8 cellular contexts compared by ENCODE assay signal in genomic region chr9:127561491-127562270, GRCh38. TPM values are rescaled to one million over a fixed set of nuclear protein-coding genes. Genes with fewer than 3 reads are reported as not detected.
DNase-seq lines count a peak whose midpoint lies in the region; ATAC-seq and TF ChIP-seq lines count a peak whose summit lies in the region.

No MANE protein-coding gene starts in this region.

- dilution Hi-C loops in IMR-90 (cut with HindIII; ENCODE audit: low sequenced_read_pairs, unreplicated experiment): no loop called here

- H3K9me3 ChIP-seq in IMR-90 (ENCODE audit: control insufficient read depth, insufficient read depth, low read length): no peaks in the 10 kb centered on the region
- H3K9me3 ChIP-seq in heart right ventricle: no peaks in the 10 kb centered on the region
- H3K9me3 ChIP-seq in skeletal muscle satellite cell (replicated peaks; ENCODE audit: low read length): no peaks in the 10 kb centered on the region

- H3K14ac ChIP-seq in IMR-90 (replicated peaks; ENCODE audit: low read depth, low read length): peak overlapping the region; percentile 98

- no peaks in the 10 kb centered on the region for H3K9me3 Mint-ChIP-seq in activated naive CD4-positive, alpha-beta T cell treated with anti-CD3 and anti-CD28 coated beads, Interleukin-2, amount 50 U/mL, for 72 hours

- TF ChIP-seq CTCF in IMR-90 (conservative IDR thresholded peaks at IDR 0.05; ENCODE audit: low read depth, low read length): no peak
- TF ChIP-seq CTCF in heart right ventricle (IDR thresholded peaks at IDR 0.05): no peak

- peak overlapping the region; percentile 72 to 91 for H4K8ac ChIP-seq in IMR-90 (ENCODE audit: low read depth in 2 of 2, low read length in 2 of 2)

- H2BK5ac ChIP-seq in IMR-90 (ENCODE audit: low read depth, low read length, poor library complexity, severe bottlenecking): peak overlapping the region; percentile 94

- peaks cover 6 to 61% of the 10 kb centered on the region in 2 experiments for H3K79me1 ChIP-seq in IMR-90 (ENCODE audit: low read depth in 1 of 2, low read length in 2 of 2)

- intact Hi-C loops in IMR-90 (cut with micrococcal nuclease) (loop anchor here (2.0 kb wide), 1 partner anchor 41 kb away; no protein-coding TSS in a partner anchor), heart right ventricle (cut with DNase I) (loop anchor here in 1 of 10 donors (5.0 kb wide), 1 partner anchor 39 kb away; no protein-coding TSS in a partner anchor)

- peak overlapping the region; percentile 88 for H3K56ac ChIP-seq in IMR-90 (ENCODE audit: extremely low read depth, insufficient read depth, low read length)

- no CpG with 5 or more reads among the region's 16 CpGs for WGBS in IMR-90 (ENCODE audit: extremely low coverage in 2 of 2, insufficient read length in 1 of 2), 2 experiments
- WGBS in heart right ventricle, 2 donors: 38 to 53% methylated on average over 16 of the region's 16 CpGs

- peak overlapping the region; percentile 83 for H3K18ac ChIP-seq in IMR-90 (ENCODE audit: low read depth, low read length)

- peak overlapping the region; percentile 94 for H2AK9ac ChIP-seq in IMR-90 (replicated peaks; ENCODE audit: low read depth, low read length, poor library complexity)

- H3K4me3 ChIP-seq in ACC112 (ENCODE audit: low read depth, low read length) (peak overlapping the region; percentile 46), IMR-90 (ENCODE audit: insufficient read depth, low read depth, low read length) (no peak overlapping the region), heart right ventricle (peak overlapping the region in 1 of 10 donors; percentile 7), skeletal muscle satellite cell (ENCODE audit: low read length) (peak overlapping the region; percentile 62)

- H3K27ac ChIP-seq in ACC112 (ENCODE audit: low read depth, low read length): peak overlapping the region; percentile 90
- peak overlapping the region; percentile 89 for H3K27ac ChIP-seq in IMR-90 (ENCODE audit: insufficient read depth, low read length)
- peak overlapping the region in 9 of 10 donors; percentile 46 to 90 (median 83) for H3K27ac ChIP-seq in heart right ventricle

- peak; percentile 99 for DNase-seq in IMR-90
- DNase-seq in activated naive CD4-positive, alpha-beta T cell treated with anti-CD3 and anti-CD28 coated beads, Interleukin-2, amount 50 U/mL, for 72 hours (ENCODE audit: low spot score in 2 of 2): no peak
- peak; percentile 72 to 78 for DNase-seq in heart right ventricle
- no peak for DNase-seq in GF-D8 (lab: John Stamatoyannopoulos, UW)
- DNase-seq in NCI-H146 treated with DMSO at 0.1 percent for 48 hours (lab: John Stamatoyannopoulos, UW; ENCODE audit: unreplicated experiment): no peak
- DNase-seq in NCI-H1092 (lab: John Stamatoyannopoulos, UW): no peak

- peak overlapping the region; percentile 96 for H4K91ac ChIP-seq in IMR-90 (ENCODE audit: insufficient read depth, low read depth, low read length)

- ATAC-seq in IMR-90 (ENCODE audit: low read depth) (peak; percentile 83), heart right ventricle (peak; percentile 54 to 85 (median 78))
- ATAC-seq in activated naive CD4-positive, alpha-beta T cell treated with anti-CD3 and anti-CD28 coated beads, Interleukin-2, amount 50 U/mL, for 72 hours: peak; percentile 41 to 86

- H3K79me2 ChIP-seq in ACC112 (ENCODE audit: control insufficient read depth, insufficient read depth, low read length, unreplicated experiment): peaks cover 94% of the 10 kb centered on the region

- in situ Hi-C loops in IMR-90 (cut with MboI; ENCODE audit: low sequenced_read_pairs): no loop called here

- H3K9ac ChIP-seq in IMR-90 (ENCODE audit: low read depth, low read length): peak overlapping the region; percentile 65
- peak overlapping the region; percentile 71 for H3K9ac ChIP-seq in skeletal muscle satellite cell (ENCODE audit: low read depth, low read length)

- BruUV-seq in IMR-90 (replicated peaks; lab: Mats Ljungman, UMichigan): no TSS peak

- peak overlapping the region; percentile 99 for H3K4ac ChIP-seq in IMR-90 (ENCODE audit: low read depth, low read length)

- POLR2A ChIA-PET in IMR-90 (lab: Charles Lee; ENCODE audit: unreplicated experiment): interaction anchor here (0.6 to 1.4 kb wide), 4 partner anchors 9 to 40 kb away, joined by 3 to 4 read pairs (median 4); no protein-coding TSS in a partner anchor

- H2BK120ac ChIP-seq in IMR-90 (ENCODE audit: low read depth, low read length): peak overlapping the region; percentile 97

- H3K4me2 ChIP-seq in IMR-90 (ENCODE audit: low read depth, low read length) (peak overlapping the region; percentile 34), skeletal muscle satellite cell (ENCODE audit: low read length) (peak overlapping the region; percentile 80)

- peak overlapping the region; percentile 92 for H2BK20ac ChIP-seq in IMR-90 (ENCODE audit: low read depth, low read length)

- peaks cover 18% of the 10 kb centered on the region; the same call in 1 of the 2 replicates for H3K36me3 ChIP-seq in ACC112 (ENCODE audit: insufficient read depth, low read length)
- peaks cover 51% of the 10 kb centered on the region for H3K36me3 ChIP-seq in IMR-90 (ENCODE audit: control insufficient read depth, insufficient read depth, low read length)
- H3K36me3 ChIP-seq in heart right ventricle: peaks cover 0 to 54% (median 0%) of the 10 kb centered on the region in 9 donors
- H3K36me3 ChIP-seq in skeletal muscle satellite cell (ENCODE audit: insufficient read depth, low read length): peaks cover 72% of the 10 kb centered on the region

- H3K27ac Mint-ChIP-seq in activated naive CD4-positive, alpha-beta T cell treated with anti-CD3 and anti-CD28 coated beads, Interleukin-2, amount 50 U/mL, for 72 hours: peak overlapping the region in 1 of 2 donors; percentile 67

- TF ChIP-seq POLR2A in IMR-90 (IDR thresholded peaks at IDR 0.05; ENCODE audit: low read depth, low read length): peak; percentile 44; the same call in 1 of the 2 replicates

- H3K4me1 ChIP-seq in ACC112 (ENCODE audit: control insufficient read depth, insufficient read depth, low read length, unreplicated experiment): peaks cover 95% of the 10 kb centered on the region
- H3K4me1 ChIP-seq in IMR-90 (ENCODE audit: control insufficient read depth, insufficient read depth, low read length): peaks cover 65% of the 10 kb centered on the region
- peaks cover 35 to 93% (median 78%) of the 10 kb centered on the region in 9 donors for H3K4me1 ChIP-seq in heart right ventricle
- H3K4me1 ChIP-seq in skeletal muscle satellite cell (ENCODE audit: control insufficient read depth, insufficient read depth, low read length): peaks cover 92% of the 10 kb centered on the region

- H3K36me3 Mint-ChIP-seq in activated naive CD4-positive, alpha-beta T cell treated with anti-CD3 and anti-CD28 coated beads, Interleukin-2, amount 50 U/mL, for 72 hours: no peaks in the 10 kb centered on the region

- peak overlapping the region; percentile 97 for H2AK5ac ChIP-seq in IMR-90 (ENCODE audit: low read depth, low read length)

- peak; percentile 22 for TF ChIP-seq RAD21 in IMR-90 (IDR thresholded peaks at IDR 0.05; ENCODE audit: low read length)

- no peak overlapping the region for H2AFZ ChIP-seq in ACC112 (ENCODE audit: low read length, unreplicated experiment)
- H2AFZ ChIP-seq in IMR-90 (replicated peaks; ENCODE audit: low read length, poor library complexity): peak overlapping the region; percentile 59

- H2BK15ac ChIP-seq in IMR-90 (ENCODE audit: low read depth, low read length): peak overlapping the region; percentile 91

- peaks cover 87% of the 10 kb centered on the region for H4K20me1 ChIP-seq in IMR-90 (ENCODE audit: insufficient read depth, low read length)

- H3K27me3 ChIP-seq in ACC112 (ENCODE audit: insufficient read depth, low read length) (no peaks in the 10 kb centered on the region), IMR-90 (ENCODE audit: control insufficient read depth, insufficient read depth, low read length) (no peaks in the 10 kb centered on the region), heart right ventricle (no peaks in the 10 kb centered on the region), skeletal muscle satellite cell (ENCODE audit: control insufficient read depth, insufficient read depth, low read length) (no peaks in the 10 kb centered on the region)

- CTCF ChIA-PET in IMR-90 (lab: Yijun Ruan, JAX): no interaction called here

- peak overlapping the region; percentile 98 for H3K23ac ChIP-seq in IMR-90 (ENCODE audit: low read depth, low read length)

- H4K5ac ChIP-seq in IMR-90 (ENCODE audit: low read depth, low read length): peak overlapping the region; percentile 68

- peaks cover 37% of the 10 kb centered on the region for H3K9me1 ChIP-seq in IMR-90 (ENCODE audit: insufficient read depth, low read length)

TF ChIP-seq in IMR-90, 13 proteins besides CTCF, POLR2A, EP300 and RAD21 (continues in another document):
- TF ChIP-seq NFE2L2 (IDR thresholded peaks at IDR 0.05; ENCODE audit: low read depth, low read length) (peak; percentile 51), MXI1 (IDR thresholded peaks at IDR 0.05; ENCODE audit: borderline replicate concordance, low read depth, low read length) (no peak; the same call in 1 of the 2 replicates), CHD1 (IDR thresholded peaks at IDR 0.05; ENCODE audit: low read depth, low read length) (no peak), ELK1 (IDR thresholded peaks at IDR 0.05; ENCODE audit: borderline replicate concordance, low read depth, low read length) (no peak), RFX5 (IDR thresholded peaks at IDR 0.05; ENCODE audit: low read depth, low read length) (no peak), MAFK (IDR thresholded peaks at IDR 0.05; ENCODE audit: low read depth, low read length) (peak; percentile 7; the same call in 1 of the 2 replicates), MAZ (IDR thresholded peaks at IDR 0.05; ENCODE audit: borderline replicate concordance, low read depth, low read length) (peak; percentile 96), CEBPB (IDR thresholded peaks at IDR 0.05; ENCODE audit: low read depth, low read length) (peak; percentile 94)

RNA-seq across cellular contexts. Expression of gene STXBP1, which starts 50.4 kb away (rescaled TPM):
- 15.8 and 18.9 TPM in 2 replicates for total RNA-seq in IMR-90 (2012; rRNA removed)
- polyA plus RNA-seq in IMR-90 (2012; rRNA removed): 21.7 and 22.6 TPM in 2 replicates
- 17.5 and 24.5 TPM in 2 replicates for polyA plus RNA-seq in IMR-90 (2012; cell fraction: cytosol; rRNA removed)
- polyA plus RNA-seq in IMR-90 (2012; cell fraction: nucleus; rRNA removed; ENCODE audit: low replicate concordance): 26.3 and 44.5 TPM in 2 replicates
- total RNA-seq in activated naive CD4-positive, alpha-beta T cell treated with anti-CD3 and anti-CD28 coated beads, Interleukin-2, amount 50 U/mL, for 72 hours: 10 to 100 TPM; 11.4 to 28.0 TPM
- total RNA-seq in heart right ventricle: 10 to 100 TPM; 36.8 to 59.2 (median 49.4) TPM
- polyA plus RNA-seq in heart right ventricle: 10 to 100 TPM; 14.4 to 16.5 TPM
- 16.2 and 32.7 TPM in 2 replicates for total RNA-seq in skeletal muscle satellite cell (2012; rRNA removed)

Comparison
In these comparisons a context has a peak if more than half of its experiments do, and no peak if none do; other contexts are left out.
1. DNase-seq: peak in IMR-90 (single experiment) and heart right ventricle (2 of 2); none in activated naive CD4-positive, alpha-beta T cell treated with anti-CD3 and anti-CD28 coated beads, Interleukin-2, amount 50 U/mL, for 72 hours (0 of 2), GF-D8 (single experiment), NCI-H146 treated with DMSO at 0.1 percent for 48 hours (single experiment) and NCI-H1092 (single experiment).
2. Peak in every context shown above with its lines, with median percentiles within 50 percentile points of each other: H3K27ac ChIP-seq and ATAC-seq.